2 cellular contexts compared by ENCODE assay signal in the genomic region with DNA sequence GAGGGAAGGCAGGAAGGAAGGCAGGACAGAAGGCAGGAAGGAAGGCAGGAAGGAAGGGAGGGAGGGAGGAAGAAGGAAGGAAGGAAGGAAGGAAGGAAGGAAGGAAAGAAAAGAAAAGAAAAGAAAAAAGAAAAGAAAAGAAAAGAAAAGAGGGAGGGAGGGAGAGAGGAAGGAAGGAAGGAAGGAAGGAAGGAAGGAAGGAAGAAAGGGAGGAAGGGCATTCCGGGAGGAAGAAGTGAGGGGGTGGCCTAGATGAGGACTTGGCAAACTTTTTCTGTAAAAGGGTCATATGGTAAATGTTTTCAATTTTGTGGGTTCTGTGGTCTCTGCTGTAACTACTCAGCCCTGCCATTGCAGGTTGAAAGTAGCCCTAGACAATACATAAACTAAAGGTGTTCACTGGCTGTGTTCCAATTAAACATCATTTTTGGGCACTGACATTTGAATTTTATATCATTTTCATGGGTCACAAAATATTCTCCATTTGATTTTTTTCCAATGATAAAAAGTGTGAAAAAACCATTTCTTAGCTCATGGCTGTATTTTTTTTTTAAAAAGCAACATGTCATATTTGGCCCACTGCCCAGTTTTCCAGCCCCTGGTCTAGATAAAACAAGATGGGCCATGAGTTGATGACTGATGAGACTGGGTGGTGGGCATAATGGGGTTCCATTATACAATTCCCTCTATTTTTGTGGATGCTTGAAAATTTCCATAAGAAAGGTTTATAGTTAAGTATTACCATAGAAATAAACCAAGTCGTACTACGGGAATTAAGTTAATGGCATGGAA.
TF ChIP-seq lines count a peak whose summit lies in the region.

No MANE protein-coding gene starts in this region.

TF ChIP-seq in HEK293, 187 proteins besides CTCF, POLR2A, EP300 and RAD21 (continued from another document):
- TF ChIP-seq, protein P1, sequence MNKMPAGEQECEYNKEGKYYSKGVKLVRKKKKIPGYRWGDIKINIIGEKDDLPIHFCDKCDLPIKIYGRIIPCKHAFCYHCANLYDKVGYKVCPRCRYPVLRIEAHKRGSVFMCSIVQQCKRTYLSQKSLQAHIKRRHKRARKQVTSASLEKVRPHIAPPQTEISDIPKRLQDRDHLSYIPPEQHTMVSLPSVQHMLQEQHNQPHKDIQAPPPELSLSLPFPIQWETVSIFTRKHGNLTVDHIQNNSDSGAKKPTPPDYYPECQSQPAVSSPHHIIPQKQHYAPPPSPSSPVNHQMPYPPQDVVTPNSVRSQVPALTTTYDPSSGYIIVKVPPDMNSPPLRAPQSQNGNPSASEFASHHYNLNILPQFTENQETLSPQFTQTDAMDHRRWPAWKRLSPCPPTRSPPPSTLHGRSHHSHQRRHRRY (tag by site-specific recombination; IDR thresholded peaks at IDR 0.05) = no peak

TF ChIP-seq in K562, 482 proteins besides CTCF, POLR2A, EP300 and RAD21 (continued from another document):
- peak; percentile 83 for TF ChIP-seq NFIC (IDR thresholded peaks at IDR 0.05)
TF ChIP-seq in K562: peak in this region for 4.
